Comparison of ENCODE assay signal across 8 cellular contexts in the genomic region with DNA sequence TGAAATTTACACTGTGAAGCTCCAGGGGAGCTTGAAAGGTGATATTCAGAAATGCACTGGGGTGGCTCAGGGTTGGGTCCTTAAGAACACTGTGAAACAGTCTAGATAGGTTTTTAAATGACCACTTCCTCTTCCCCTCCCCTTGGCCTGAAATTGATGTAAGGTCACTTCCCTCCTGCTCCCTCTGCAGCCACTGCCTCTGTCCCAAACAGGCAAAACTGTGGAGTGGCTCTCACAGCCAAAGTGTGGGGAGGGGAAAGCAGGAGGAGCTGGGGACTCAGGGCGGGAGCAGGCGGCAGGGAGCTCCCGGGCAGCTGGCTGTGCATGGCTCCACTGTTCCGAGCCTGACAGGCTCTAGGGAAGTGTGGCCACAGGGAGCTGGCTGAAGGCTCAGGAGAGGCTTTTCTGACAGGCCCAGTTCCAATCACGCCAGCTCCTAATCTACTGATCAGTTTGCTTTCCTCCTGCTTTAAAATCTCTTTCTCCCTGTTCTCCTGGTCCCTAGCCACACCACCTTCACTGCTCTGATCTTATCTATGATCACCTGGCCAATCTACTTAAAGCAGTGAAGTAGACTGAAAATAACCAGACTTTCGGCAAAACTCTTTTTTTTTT. TPM values are rescaled to one million over a fixed set of nuclear protein-coding genes. Genes with fewer than 3 reads are reported as not detected.
DNase-seq lines count a peak whose midpoint lies in the region; ATAC-seq, FAIRE-seq and TF ChIP-seq lines count a peak whose summit lies in the region.

No MANE protein-coding gene starts in this region.

- WGBS in neuronal stem cell (ENCODE audit: extremely low coverage in 2 of 2, insufficient read length in 2 of 2, insufficient replicate concordance in 1 of 2), 2 donors: no CpG with 5 or more reads among the region's 6 CpGs

- H3K79me1 ChIP-seq in neuronal stem cell (ENCODE audit: low read depth, low read length): no peaks in the 10 kb centered on the region

- no TSS peak for BruUV-seq in endothelial cell of umbilical vein (replicated peaks; lab: Mats Ljungman, UMichigan)

- no peak overlapping the region for H3K4me3 Mint-ChIP-seq in natural killer cell treated with Interleukin-12 subunit alpha and Interleukin-12 subunit beta and Interleukin-15 and Interleukin-18, amount 100 ng/mL, for 72 hours

- H3K14ac ChIP-seq in neuronal stem cell (ENCODE audit: low read length): peak overlapping the region; percentile 85

- H3K27me3 ChIP-seq in endothelial cell of umbilical vein (ENCODE audit: control insufficient read depth in 2 of 2, insufficient read depth in 2 of 2, low read length in 2 of 2) (no peaks in the 10 kb centered on the region), neuronal stem cell (ENCODE audit: control insufficient read depth in 3 of 3, insufficient read depth in 3 of 3, low read depth in 1 of 3, low read length in 3 of 3) (peaks cover 0 to 19% (median 13%) of the 10 kb centered on the region in 3 experiments)

- H3K27ac ChIP-seq in endothelial cell of umbilical vein (ENCODE audit: insufficient read depth, low read depth, low read length): peak overlapping the region; percentile 15
- H3K27ac ChIP-seq in neuronal stem cell (replicated peaks; ENCODE audit: low read length): no peak overlapping the region

- dilution Hi-C loops in endothelial cell of umbilical vein (cut with MboI; ENCODE audit: extremely low pct_ligation_motif_present, low sequenced_read_pairs): no loop called here

- TF ChIP-seq POLR2A in endothelial cell of umbilical vein (IDR thresholded peaks at IDR 0.05; ENCODE audit: low read depth, low read length): no peak

- H3K9me3 ChIP-seq in endothelial cell of umbilical vein (replicated peaks; ENCODE audit: control insufficient read depth, insufficient read depth, low read length) (no peaks in the 10 kb centered on the region), neuronal stem cell (replicated peaks in 1 of 2; ENCODE audit: control insufficient read depth in 2 of 2, insufficient read depth in 1 of 2, low read depth in 1 of 2, low read length in 2 of 2) (no peaks in the 10 kb centered on the region)

- peak overlapping the region; percentile 66 for H3K23ac ChIP-seq in neuronal stem cell (ENCODE audit: low read depth, low read length, poor library complexity)

- FAIRE-seq in endothelial cell of umbilical vein (lab: Jason Lieb, UNC): peak; percentile 81

- no peak overlapping the region for H3K27ac Mint-ChIP-seq in natural killer cell treated with Interleukin-12 subunit alpha and Interleukin-12 subunit beta and Interleukin-15 and Interleukin-18, amount 100 ng/mL, for 72 hours

- no peak overlapping the region for H2BK12ac ChIP-seq in neuronal stem cell (ENCODE audit: low read length)

- H2AFZ ChIP-seq in endothelial cell of umbilical vein (ENCODE audit: low read depth, low read length) (peak overlapping the region; percentile 84), neuronal stem cell (ENCODE audit: low read length) (peak overlapping the region; percentile 87)

- no peak overlapping the region for H4K8ac ChIP-seq in neuronal stem cell (ENCODE audit: low read depth, low read length)

- DNase-seq in GM19240 (ENCODE audit: insufficient read length, low spot score): peak; percentile 31
- peak; percentile 70 for DNase-seq in NCI-H510A treated with DMSO at 0.1 percent for 48 hours (lab: John Stamatoyannopoulos, UW)
- DNase-seq in endothelial cell of umbilical vein (ENCODE audit: low read depth, low spot score): peak; percentile 39
- DNase-seq in neuronal stem cell (ENCODE audit: low spot score): no peak
- DNase-seq in RPMI8226: no peak
- no peak for DNase-seq in natural killer cell treated with Interleukin-12 subunit alpha and Interleukin-12 subunit beta and Interleukin-15 and Interleukin-18, amount 100 ng/mL, for 72 hours (ENCODE audit: low spot score)
- no peak for DNase-seq in hepatic stellate cell (ENCODE audit: low spot score)
- no peak for DNase-seq in activated naive CD4-positive, alpha-beta T cell treated with Interleukin-2 at 50 U/mL for 16 hours

- H3K4me3 ChIP-seq in endothelial cell of umbilical vein (replicated peaks in 1 of 3; ENCODE audit: insufficient read depth in 1 of 3, low read depth in 1 of 3, low read length in 3 of 3) (no peak overlapping the region), neuronal stem cell (ENCODE audit: low read length in 2 of 2) (no peak overlapping the region)

- peak overlapping the region; percentile 2 for H3K18ac ChIP-seq in neuronal stem cell (ENCODE audit: low read length)

- H4K20me1 ChIP-seq in endothelial cell of umbilical vein (replicated peaks; ENCODE audit: control insufficient read depth, extremely low read depth, insufficient read depth, low read length): no peaks in the 10 kb centered on the region

- no peak overlapping the region for H2BK5ac ChIP-seq in neuronal stem cell (ENCODE audit: low read length)

- H3K79me2 ChIP-seq in endothelial cell of umbilical vein (ENCODE audit: control insufficient read depth, insufficient read depth, low read length): no peaks in the 10 kb centered on the region

- intact Hi-C loops in endothelial cell of umbilical vein (cut with micrococcal nuclease): loop anchor here (1.0 kb wide), 1 partner anchor 26 kb away; no protein-coding TSS in a partner anchor

- no peaks in the 10 kb centered on the region for H3K36me3 Mint-ChIP-seq in natural killer cell treated with Interleukin-12 subunit alpha and Interleukin-12 subunit beta and Interleukin-15 and Interleukin-18, amount 100 ng/mL, for 72 hours

- H3K36me3 ChIP-seq in endothelial cell of umbilical vein (ENCODE audit: control insufficient read depth in 2 of 2, extremely low read depth in 1 of 2, insufficient read depth in 2 of 2, low read length in 2 of 2): no peaks in the 10 kb centered on the region
- no peaks in the 10 kb centered on the region for H3K36me3 ChIP-seq in neuronal stem cell (replicated peaks in 1 of 2; ENCODE audit: control insufficient read depth in 2 of 2, insufficient read depth in 2 of 2, low read length in 2 of 2)

- no peak overlapping the region for H2BK15ac ChIP-seq in neuronal stem cell (ENCODE audit: low read length)

- no peak for TF ChIP-seq CTCF in endothelial cell of umbilical vein (IDR thresholded peaks at IDR 0.05; ENCODE audit: extremely low read depth in 1 of 2, insufficient read depth in 1 of 2, low read depth in 1 of 2, low read length in 2 of 2)

- H3K9ac ChIP-seq in endothelial cell of umbilical vein (replicated peaks; ENCODE audit: extremely low read depth, insufficient read depth, low read length) (no peak overlapping the region), neuronal stem cell (ENCODE audit: low read depth, low read length, poor library complexity) (no peak overlapping the region)

- no peaks in the 10 kb centered on the region for H3K9me3 Mint-ChIP-seq in natural killer cell treated with Interleukin-12 subunit alpha and Interleukin-12 subunit beta and Interleukin-15 and Interleukin-18, amount 100 ng/mL, for 72 hours

- ATAC-seq in natural killer cell treated with Interleukin-12 subunit alpha and Interleukin-12 subunit beta and Interleukin-15 and Interleukin-18, amount 100 ng/mL, for 72 hours: no peak

- H3K4me2 ChIP-seq in endothelial cell of umbilical vein (ENCODE audit: insufficient read depth, low read length) (peak overlapping the region; percentile 14), neuronal stem cell (ENCODE audit: insufficient read depth, low read length, poor library complexity, severe bottlenecking) (no peak overlapping the region)

- H3K4me1 Mint-ChIP-seq in natural killer cell treated with Interleukin-12 subunit alpha and Interleukin-12 subunit beta and Interleukin-15 and Interleukin-18, amount 100 ng/mL, for 72 hours (ENCODE audit: low read depth in 2 of 2): peaks cover 0 to 6% of the 10 kb centered on the region in 2 donors

- no peak overlapping the region for H2AK5ac ChIP-seq in neuronal stem cell (ENCODE audit: low read depth, low read length)

- H3K9me1 ChIP-seq in endothelial cell of umbilical vein (replicated peaks; ENCODE audit: control insufficient read depth, extremely low read depth, insufficient read depth, low read length): no peaks in the 10 kb centered on the region

- H3K27me3 Mint-ChIP-seq in natural killer cell treated with Interleukin-12 subunit alpha and Interleukin-12 subunit beta and Interleukin-15 and Interleukin-18, amount 100 ng/mL, for 72 hours: no peaks in the 10 kb centered on the region

- CTCF ChIA-PET in endothelial cell of umbilical vein (lab: Charles Lee): interaction anchor here (0.5 to 26.3 kb wide), 27 partner anchors 9 to 281 kb away, joined by 3 to 1317 read pairs (median 8); partner anchors contain the start of genes NAV1 and PHLDA3

- H2BK120ac ChIP-seq in neuronal stem cell (ENCODE audit: low read depth, low read length): no peak overlapping the region

- POLR2A ChIA-PET in endothelial cell of umbilical vein (lab: Charles Lee): interaction anchor here (0.7 to 2.0 kb wide), 8 partner anchors 9 to 43 kb away, joined by 4 to 17 read pairs (median 6); partner anchors contain the start of gene PHLDA3

- no peak overlapping the region for H4K91ac ChIP-seq in neuronal stem cell (ENCODE audit: low read depth, low read length, poor library complexity)

- H3K4ac ChIP-seq in neuronal stem cell (ENCODE audit: low read length): no peak overlapping the region

- H3K4me1 ChIP-seq in endothelial cell of umbilical vein (ENCODE audit: control insufficient read depth, extremely low read depth, insufficient read depth, low read length) (peaks cover 20% of the 10 kb centered on the region), neuronal stem cell (ENCODE audit: control insufficient read depth in 2 of 2, insufficient read depth in 1 of 2, low read depth in 1 of 2, low read length in 2 of 2) (peaks cover 4 to 13% of the 10 kb centered on the region in 2 donors)

RNA-seq across cellular contexts. Expression of gene CSRP1, which starts 5.1 kb away (rescaled TPM):
- 332 and 393 TPM in 2 replicates for total RNA-seq in endothelial cell of umbilical vein
- polyA plus RNA-seq in endothelial cell of umbilical vein: 510 and 560 TPM in 2 replicates
- polyA plus RNA-seq in endothelial cell of umbilical vein (2011; cell fraction: cytosol; rRNA removed): 538 and 578 TPM in 2 replicates
- polyA plus RNA-seq in endothelial cell of umbilical vein (2011; cell fraction: nucleus; rRNA removed): 426 and 474 TPM in 2 replicates
- polyA plus RNA-seq in endothelial cell of umbilical vein (2012): 291 and 393 TPM in 2 replicates
- 360 and 393 TPM in 2 replicates for polyA minus RNA-seq in endothelial cell of umbilical vein
- 93.8 TPM for polyA minus RNA-seq in endothelial cell of umbilical vein (2011; cell fraction: cytosol; rRNA and poly(A)+ RNA removed)
- 111 and 143 TPM in 2 replicates for polyA minus RNA-seq in endothelial cell of umbilical vein (2011; cell fraction: nucleus; rRNA and poly(A)+ RNA removed)
- polyA plus RNA-seq in neuronal stem cell (2013, experiment 1 of 2): 31.8 TPM
- polyA plus RNA-seq in neuronal stem cell (2013, experiment 2 of 2): 29.5 TPM
- 10 to 100 TPM; 41.6 to 57.8 TPM for total RNA-seq in natural killer cell treated with Interleukin-12 subunit alpha and Interleukin-12 subunit beta and Interleukin-15 and Interleukin-18, amount 100 ng/mL, for 72 hours

RNA-seq across cellular contexts. Expression of gene NAV1, which starts 26.9 kb away (rescaled TPM):
- total RNA-seq in endothelial cell of umbilical vein: 136 and 138 TPM in 2 replicates
- 16.3 and 19.9 TPM in 2 replicates for polyA plus RNA-seq in endothelial cell of umbilical vein
- polyA plus RNA-seq in endothelial cell of umbilical vein (2011; cell fraction: cytosol; rRNA removed): 27.2 and 31.1 TPM in 2 replicates
- 58.6 and 65.0 TPM in 2 replicates for polyA plus RNA-seq in endothelial cell of umbilical vein (2011; cell fraction: nucleus; rRNA removed)
- 73.9 and 86.9 TPM in 2 replicates for polyA plus RNA-seq in endothelial cell of umbilical vein (2012)
- polyA minus RNA-seq in endothelial cell of umbilical vein: 45.0 and 46.8 TPM in 2 replicates
- 0.31 TPM for polyA minus RNA-seq in endothelial cell of umbilical vein (2011; cell fraction: cytosol; rRNA and poly(A)+ RNA removed)
- polyA minus RNA-seq in endothelial cell of umbilical vein (2011; cell fraction: nucleus; rRNA and poly(A)+ RNA removed): 83.9 and 99.0 TPM in 2 replicates
- polyA plus RNA-seq in neuronal stem cell (2013, experiment 1 of 2): 112 TPM
- polyA plus RNA-seq in neuronal stem cell (2013, experiment 2 of 2): 121 TPM
- 1 to 10 TPM in 1 of 2 donors, under 1 TPM in 1; 0.21 to 1.2 TPM for total RNA-seq in natural killer cell treated with Interleukin-12 subunit alpha and Interleukin-12 subunit beta and Interleukin-15 and Interleukin-18, amount 100 ng/mL, for 72 hours

RNA-seq across cellular contexts. Expression of gene PHLDA3, which starts 43.0 kb away (rescaled TPM):
- 29.5 and 35.6 TPM in 2 replicates for total RNA-seq in endothelial cell of umbilical vein
- 21.4 and 24.4 TPM in 2 replicates for polyA plus RNA-seq in endothelial cell of umbilical vein
- 14.4 and 26.7 TPM in 2 replicates for polyA plus RNA-seq in endothelial cell of umbilical vein (2011; cell fraction: cytosol; rRNA removed)
- 9.6 and 10.4 TPM in 2 replicates for polyA plus RNA-seq in endothelial cell of umbilical vein (2011; cell fraction: nucleus; rRNA removed)
- 21.0 and 23.4 TPM in 2 replicates for polyA plus RNA-seq in endothelial cell of umbilical vein (2012)
- polyA minus RNA-seq in endothelial cell of umbilical vein: 7.8 and 8.0 TPM in 2 replicates
- polyA minus RNA-seq in endothelial cell of umbilical vein (2011; cell fraction: cytosol; rRNA and poly(A)+ RNA removed): 19.4 TPM
- polyA minus RNA-seq in endothelial cell of umbilical vein (2011; cell fraction: nucleus; rRNA and poly(A)+ RNA removed): 3.2 and 8.5 TPM in 2 replicates
- 12.4 TPM for polyA plus RNA-seq in neuronal stem cell (2013, experiment 1 of 2)
- polyA plus RNA-seq in neuronal stem cell (2013, experiment 2 of 2): 12.3 TPM
- 1 to 10 TPM; 2.7 to 3.3 TPM for total RNA-seq in natural killer cell treated with Interleukin-12 subunit alpha and Interleukin-12 subunit beta and Interleukin-15 and Interleukin-18, amount 100 ng/mL, for 72 hours

Comparison
In these comparisons a context has a peak if more than half of its experiments do, and no peak if none do; other contexts are left out.
1. DNase-seq: peak in GM19240 (single experiment), NCI-H510A treated with DMSO at 0.1 percent for 48 hours (single experiment) and endothelial cell of umbilical vein (single experiment); none in neuronal stem cell (single experiment), RPMI8226 (single experiment), natural killer cell treated with Interleukin-12 subunit alpha and Interleukin-12 subunit beta and Interleukin-15 and Interleukin-18, amount 100 ng/mL, for 72 hours (single experiment), hepatic stellate cell (single experiment) and activated naive CD4-positive, alpha-beta T cell treated with Interleukin-2 at 50 U/mL for 16 hours (single experiment).
2. RNA of gene NAV1, which starts 26.9 kb away (total RNA-seq): 136 to 138 TPM in endothelial cell of umbilical vein; 0.21 to 1.2 TPM in natural killer cell treated with Interleukin-12 subunit alpha and Interleukin-12 subunit beta and Interleukin-15 and Interleukin-18, amount 100 ng/mL, for 72 hours; every median in the first group is over 10 times any median in the second.